ENCODE assay signal across 8 cellular contexts in genomic region chr16:79600636-79601091, GRCh38. TPM values are rescaled to one million over a fixed set of nuclear protein-coding genes. Genes with fewer than 3 reads are reported as not detected.
DNase-seq lines count a peak whose midpoint lies in the region; ATAC-seq and TF ChIP-seq lines count a peak whose summit lies in the region.

Gene MAF, minus strand, starts transcription at chr16:79600737. Its CDS starts 835 bp downstream, at chr16:79599902.

- H3K36me3 ChIP-seq in DND-41 (ENCODE audit: insufficient read depth, low read length), result no peaks in the 10 kb centered on the region

- peak within 1 kb of the TSS; percentile 58 for H3K9ac ChIP-seq in DND-41 (ENCODE audit: low read depth, low read length)

- H3K79me2 ChIP-seq in DND-41 (ENCODE audit: insufficient read depth, low read length), result no peaks in the 10 kb centered on the region

- peak within 1 kb of the TSS; percentile 93 for H3K27ac Mint-ChIP-seq in activated naive CD4-positive, alpha-beta T cell treated with anti-CD3 and anti-CD28 coated beads, Interleukin-2, amount 10 ng/mL, durations not matched to agents 7 days and 5 days
- H3K27ac Mint-ChIP-seq in nephron, result peak within 1 kb of the TSS; percentile 93 to 98 (median 97)
- no peak within 1 kb of the TSS for H3K27ac Mint-ChIP-seq in stimulated activated memory B cell treated with anti-CD40 and anti-IgM and Interleukin-4, amounts not matched to agents 10 μg/mL and 1 μg/mL and 100 μg/mL, for 72 hours

- H3K27ac ChIP-seq in DND-41 (ENCODE audit: low read length), result peak within 1 kb of the TSS; percentile 1; the same call in 1 of the 2 replicates
- peak within 1 kb of the TSS; percentile 3 for H3K27ac ChIP-seq in foreskin keratinocyte

- H3K4me3 Mint-ChIP-seq in activated naive CD4-positive, alpha-beta T cell treated with anti-CD3 and anti-CD28 coated beads, Interleukin-2, amount 10 ng/mL, durations not matched to agents 7 days and 5 days, result peak within 1 kb of the TSS; percentile 85
- peak within 1 kb of the TSS; percentile 91 to 98 (median 97) for H3K4me3 Mint-ChIP-seq in nephron
- peak within 1 kb of the TSS; percentile 89 for H3K4me3 Mint-ChIP-seq in stimulated activated memory B cell treated with anti-CD40 and anti-IgM and Interleukin-4, amounts not matched to agents 10 μg/mL and 1 μg/mL and 100 μg/mL, for 72 hours

- TF ChIP-seq CTCF in DND-41 (IDR thresholded peaks at IDR 0.05; ENCODE audit: borderline replicate concordance, extremely low read depth, low read length, poor library complexity, severe bottlenecking), result no peak
- no peak for TF ChIP-seq CTCF in foreskin keratinocyte (conservative IDR thresholded peaks at IDR 0.05)
- TF ChIP-seq CTCF in nephron (IDR thresholded peaks at IDR 0.05; ENCODE audit: unreplicated experiment in 3 of 3), result no peak

- peak within 1 kb of the TSS; percentile 90 for H3K4me2 ChIP-seq in DND-41 (ENCODE audit: insufficient read depth, low read length)

- H3K36me3 Mint-ChIP-seq in activated naive CD4-positive, alpha-beta T cell treated with anti-CD3 and anti-CD28 coated beads, Interleukin-2, amount 10 ng/mL, durations not matched to agents 7 days and 5 days, result peaks cover 16% of the 10 kb centered on the region
- peaks cover 25% of the 10 kb centered on the region for H3K36me3 Mint-ChIP-seq in nephron (ENCODE audit: low read depth)
- no peaks in the 10 kb centered on the region for H3K36me3 Mint-ChIP-seq in stimulated activated memory B cell treated with anti-CD40 and anti-IgM and Interleukin-4, amounts not matched to agents 10 μg/mL and 1 μg/mL and 100 μg/mL, for 72 hours

- H3K4me1 Mint-ChIP-seq in activated naive CD4-positive, alpha-beta T cell treated with anti-CD3 and anti-CD28 coated beads, Interleukin-2, amount 10 ng/mL, durations not matched to agents 7 days and 5 days, result peaks cover 50% of the 10 kb centered on the region
- peaks cover 38% of the 10 kb centered on the region for H3K4me1 Mint-ChIP-seq in nephron
- H3K4me1 Mint-ChIP-seq in stimulated activated memory B cell treated with anti-CD40 and anti-IgM and Interleukin-4, amounts not matched to agents 10 μg/mL and 1 μg/mL and 100 μg/mL, for 72 hours, result peaks cover 30% of the 10 kb centered on the region

- H3K27me3 ChIP-seq in DND-41 (ENCODE audit: insufficient read depth, low read length, poor library complexity) (peaks cover 32% of the 10 kb centered on the region), foreskin keratinocyte (peaks cover 7% of the 10 kb centered on the region)

- H3K9me3 Mint-ChIP-seq in activated naive CD4-positive, alpha-beta T cell treated with anti-CD3 and anti-CD28 coated beads, Interleukin-2, amount 10 ng/mL, durations not matched to agents 7 days and 5 days, result no peaks in the 10 kb centered on the region
- no peaks in the 10 kb centered on the region for H3K9me3 Mint-ChIP-seq in nephron
- no peaks in the 10 kb centered on the region for H3K9me3 Mint-ChIP-seq in stimulated activated memory B cell treated with anti-CD40 and anti-IgM and Interleukin-4, amounts not matched to agents 10 μg/mL and 1 μg/mL and 100 μg/mL, for 72 hours

- H4K20me1 ChIP-seq in DND-41 (ENCODE audit: insufficient read depth, low read length), result no peaks in the 10 kb centered on the region; the same call in 1 of the 2 replicates

- in situ Hi-C loops in SK-MEL-5 (cut with HindIII; ENCODE audit: low pct_unique_long_range_greater_than_20kb, low sequenced_read_pairs), result no loop called here

- CTCF ChIA-PET in activated naive CD4-positive, alpha-beta T cell treated with anti-CD3 and anti-CD28 coated beads, Interleukin-2, amount 10 ng/mL, durations not matched to agents 7 days and 5 days (lab: Charles Lee), result interaction anchor here (0.6 to 1.5 kb wide), 8 partner anchors 17 to 1096 kb away, joined by 3 to 5 read pairs (median 3); no protein-coding TSS in a partner anchor

- H3K4me1 ChIP-seq in DND-41 (ENCODE audit: insufficient read depth, low read length), result peaks cover 35% of the 10 kb centered on the region
- H3K4me1 ChIP-seq in foreskin keratinocyte, result peaks cover 5% of the 10 kb centered on the region

- no peaks in the 10 kb centered on the region for H3K9me3 ChIP-seq in DND-41 (ENCODE audit: insufficient read depth, low read length, severe bottlenecking)

- DNase-seq in DND-41 (peak; percentile 83), SK-MEL-5 (ENCODE audit: low read depth, low spot score) (peak; percentile 95), foreskin keratinocyte (peak; percentile 89 to 94)
- peak; percentile 70 for DNase-seq in Jurkat, Clone E6-1 (ENCODE audit: low read depth, low spot score)
- peak; percentile 94 for DNase-seq in activated naive CD4-positive, alpha-beta T cell treated with anti-CD3 and anti-CD28 coated beads, Interleukin-2, amount 10 ng/mL, durations not matched to agents 7 days and 5 days

- H2AFZ ChIP-seq in DND-41 (ENCODE audit: low read depth, low read length), result peak within 1 kb of the TSS; percentile 75

- peak within 1 kb of the TSS; percentile 23 to 54 for H3K4me3 ChIP-seq in DND-41 (ENCODE audit: low read depth in 1 of 2, low read length in 2 of 2)
- peak within 1 kb of the TSS; percentile 45 for H3K4me3 ChIP-seq in Jurkat, Clone E6-1 (ENCODE audit: low read length)

- ATAC-seq in DND-41 (ENCODE audit: insufficient read depth, low read depth) (peak; percentile 81), foreskin keratinocyte (peak; percentile 88), HG03108 (IDR thresholded peaks at IDR 0.05; ENCODE audit: unreplicated experiment) (no peak)
- peak; percentile 82 for ATAC-seq in stimulated activated memory B cell treated with anti-CD40 and anti-IgM and Interleukin-4, amounts not matched to agents 10 μg/mL and 1 μg/mL and 100 μg/mL, for 72 hours

- peaks cover 45% of the 10 kb centered on the region for H3K27me3 Mint-ChIP-seq in activated naive CD4-positive, alpha-beta T cell treated with anti-CD3 and anti-CD28 coated beads, Interleukin-2, amount 10 ng/mL, durations not matched to agents 7 days and 5 days
- H3K27me3 Mint-ChIP-seq in nephron (ENCODE audit: low read depth), result peaks cover 5% of the 10 kb centered on the region
- H3K27me3 Mint-ChIP-seq in stimulated activated memory B cell treated with anti-CD40 and anti-IgM and Interleukin-4, amounts not matched to agents 10 μg/mL and 1 μg/mL and 100 μg/mL, for 72 hours, result peaks cover 92% of the 10 kb centered on the region

RNA-seq across cellular contexts. Expression of gene MAF, which starts in this region (rescaled TPM):
- 0.70 TPM for polyA plus RNA-seq in Jurkat, Clone E6-1 (2012; ENCODE audit: insufficient read depth, insufficient read length)
- total RNA-seq in SK-MEL-5 (2014; rRNA removed; shearing (Covaris generic)), result 10.0 and 10.2 TPM in 2 replicates
- polyA plus RNA-seq in SK-MEL-5 (2015; cell fraction: cytosol; rRNA removed), result 27.1 and 29.4 TPM in 2 replicates
- 15.4 and 18.6 TPM in 2 replicates for polyA plus RNA-seq in SK-MEL-5 (2015; cell fraction: nucleus; rRNA removed)
- total RNA-seq in foreskin keratinocyte, result 0.81 and 2.9 TPM in 2 replicates
- 0.38 and 1.1 TPM in 2 replicates for polyA plus RNA-seq in foreskin keratinocyte
